In genomic region chr11:119100246-119100959, GRCh38 we compare ENCODE assay signal across 8 cellular contexts. TPM values are rescaled to one million over a fixed set of nuclear protein-coding genes. Genes with fewer than 3 reads are reported as not detected.
A peak's percentile ranks its signal among the peaks of the same experiment; 100 is the strongest.
DNase-seq lines count a peak whose midpoint lies in the region; ATAC-seq, FAIRE-seq and TF ChIP-seq lines count a peak whose summit lies in the region.

No MANE protein-coding gene starts in this region.

- TF ChIP-seq RAD21 in K562 (CRISPR knock-in tag; conservative IDR thresholded peaks at IDR 0.05 in 1 of 2, IDR thresholded peaks at IDR 0.05 in 1 of 2) = peak; percentile 45 to 62

- in situ Hi-C loops in K562 (cut with MboI) = loop anchor here (5.0 kb wide), 1 partner anchor 97 kb away; no protein-coding TSS in a partner anchor

- H3K27me3 ChIP-seq in K562 (ENCODE audit: control insufficient read depth in 2 of 2, insufficient read depth in 2 of 2, low read length in 2 of 2) = no peaks in the 10 kb centered on the region

- H3K27ac ChIP-seq in 22Rv1 (peak overlapping the region; percentile 98), K562 (ENCODE audit: extremely low read depth, low read depth, low read length) (peak overlapping the region; percentile 99; the same call in 2 of the 3 replicates)

- no peak for ATAC-seq in K562
- ATAC-seq in HG02678 (IDR thresholded peaks at IDR 0.05; ENCODE audit: unreplicated experiment) = no peak

- H3K9ac ChIP-seq in K562 (ENCODE audit: insufficient read depth in 1 of 2, low read depth in 2 of 2, low read length in 2 of 2) = peak overlapping the region; percentile 94 to 96

- POLR2A ChIA-PET in K562 (lab: Yijun Ruan, JAX) = interaction anchor here (0.6 kb wide), 1 partner anchor 227 kb away, joined by 3 read pairs; no protein-coding TSS in a partner anchor

- BruUV-seq in K562 (replicated peaks; lab: Mats Ljungman, UMichigan) = no TSS peak

- TF ChIP-seq EP300 in K562 (IDR thresholded peaks at IDR 0.05; ENCODE audit: low read length) = no peak

- peaks cover 23 to 25% of the 10 kb centered on the region in 2 experiments; a peak in 4 of 5 replicates for H3K4me1 ChIP-seq in K562 (replicated peaks in 1 of 2; ENCODE audit: control insufficient read depth in 2 of 2, insufficient read depth in 2 of 2, low read length in 2 of 2)

- CTCF ChIA-PET in K562 (lab: Yijun Ruan, JAX; ENCODE audit: low intra/inter-chr PET ratio) = interaction anchor here (0.9 kb wide), 1 partner anchor 223 kb away, joined by 3 read pairs; no protein-coding TSS in a partner anchor

- no peak for TF ChIP-seq POLR2A in K562 (conservative IDR thresholded peaks at IDR 0.05)

- peaks cover 37% of the 10 kb centered on the region for H3K36me3 ChIP-seq in K562 (ENCODE audit: control insufficient read depth, insufficient read depth, low read length)

- peak overlapping the region; percentile 96 for H3K4me2 ChIP-seq in K562 (ENCODE audit: insufficient read depth, low read length)

- H4K20me1 ChIP-seq in K562 (replicated peaks; ENCODE audit: control insufficient read depth, insufficient read depth, low read length) = no peaks in the 10 kb centered on the region

- intact Hi-C loops in K562 (cut with micrococcal nuclease) = loop anchor here (2.0 to 5.0 kb wide), 4 partner anchors 57 to 188 kb away; partner anchors contain the start of genes RPS25, SLC37A4 and TRAPPC4

- no peaks in the 10 kb centered on the region for H3K9me1 ChIP-seq in K562 (ENCODE audit: control insufficient read depth, insufficient read depth, low read length)

- peak overlapping the region; percentile 59 for H2AFZ ChIP-seq in K562 (ENCODE audit: low read depth, low read length)

- H3K79me2 ChIP-seq in K562 (ENCODE audit: control insufficient read depth, insufficient read depth, low read length) = peaks cover 30% of the 10 kb centered on the region

- DNase-seq in EH (ENCODE audit: low read depth) (peak; percentile 65), NCI-H2196 treated with DMSO at 0.1 percent for 48 hours (lab: John Stamatoyannopoulos, UW; ENCODE audit: unreplicated experiment) (peak; percentile 31), K562 (ENCODE audit: extremely low read depth in 1 of 4, low spot score in 3 of 4) (peak in 2 of 4 experiments; percentile 40 to 64), lung microvascular endothelial cell (ENCODE audit: low read depth in 2 of 2) (peak; percentile 58 to 68), HuH-7 (ENCODE audit: low spot score) (no peak)
- no peak for DNase-seq in stimulated activated CD4-positive, alpha-beta T cell treated with anti-CD3 and anti-CD28 coated beads, Interleukin-15, amount 100 ng/mL, for 24 hours

- 13% methylated on average over 11 of the region's 11 CpGs for WGBS in K562 (ENCODE audit: insufficient coverage, low coverage, missing lambda C conversion rate)

- no peaks in the 10 kb centered on the region for H3K9me3 ChIP-seq in K562 (replicated peaks; ENCODE audit: control insufficient read depth, insufficient read depth, low read depth, low read length)

- FAIRE-seq in K562 (lab: Jason Lieb, UNC) = peak; percentile 44

- peak overlapping the region; percentile 79 for H3K4me3 ChIP-seq in K562

- peak; percentile 82 for TF ChIP-seq CTCF in 22Rv1 (IDR thresholded peaks at IDR 0.05)
- TF ChIP-seq CTCF in K562 (IDR thresholded peaks at IDR 0.05 in 2 of 3, conservative IDR thresholded peaks at IDR 0.05 in 1 of 3; ENCODE audit: insufficient read depth in 2 of 3, low read depth in 1 of 3, low read length in 3 of 3) = peak; percentile 48 to 77 (median 67); a peak in 5 of 6 replicates

RNA-seq across cellular contexts. Expression of gene DPAGT1, which starts 1.2 kb away (rescaled TPM):
- total RNA-seq in K562 (2011; cell fraction: chromatin; rRNA removed; ENCODE audit: low replicate concordance) = 270 and 472 TPM in 2 replicates
- total RNA-seq in K562 (2011; cell fraction: nucleolus; rRNA removed) = 367 and 397 TPM in 2 replicates
- 334 and 339 TPM in 2 replicates for total RNA-seq in K562 (2011; cell fraction: nucleoplasm; rRNA removed)
- total RNA-seq in K562 (2014; rRNA removed) = 29.9 and 44.1 TPM in 2 replicates
- total RNA-seq in K562 (2014; rRNA removed; fragmentation: Illumina TruSeq; extraction: Trizol) = 42.2 and 43.8 TPM in 2 replicates
- total RNA-seq in K562 (2015; rRNA removed; fragmentation: Illumina TruSeq; extraction: Trizol) = 35.3 and 40.0 TPM in 2 replicates
- 79.3 and 85.8 TPM in 2 replicates for total RNA-seq in K562 (2021)
- polyA plus RNA-seq in K562 (2011; rRNA removed) = 85.0 and 126 TPM in 2 replicates
- 181 and 307 TPM in 2 replicates for polyA plus RNA-seq in K562 (2011; cell fraction: cytosol; rRNA removed)
- 605 and 868 TPM in 2 replicates for polyA plus RNA-seq in K562 (2011; cell fraction: nucleus; rRNA removed)
- 55.2 and 59.1 TPM in 2 replicates for polyA plus RNA-seq in K562 (2012)
- 112 and 113 TPM in 2 replicates for polyA plus RNA-seq in K562 (2014; fragmentation: Illumina TruSeq; extraction: Trizol)
- polyA plus RNA-seq in K562 (2014; fragmentation: Nextera tagmentation; extraction: Ambion mirVana) = 100 to 1,000 TPM in 1 of 2 experiments, 10 to 100 TPM in 1; 91.1 to 135 TPM
- polyA plus RNA-seq in K562 (2014; rRNA removed) = 61.3 and 79.2 TPM in 2 replicates
- 93.3 and 126 TPM in 2 replicates for polyA minus RNA-seq in K562 (2011; rRNA and poly(A)+ RNA removed)
- 33.0 and 58.4 TPM in 2 replicates for polyA minus RNA-seq in K562 (2011; cell fraction: cytosol; rRNA and poly(A)+ RNA removed)
- polyA minus RNA-seq in K562 (2011; cell fraction: nucleus; rRNA and poly(A)+ RNA removed) = 82.9 and 117 TPM in 2 replicates
- total RNA-seq in lung microvascular endothelial cell = 10.7 and 16.3 TPM in 2 replicates

RNA-seq across cellular contexts. Expression of gene C2CD2L, which starts 6.7 kb away (rescaled TPM):
- total RNA-seq in K562 (2011; cell fraction: chromatin; rRNA removed; ENCODE audit: low replicate concordance) = 55.3 and 136 TPM in 2 replicates
- total RNA-seq in K562 (2011; cell fraction: nucleolus; rRNA removed) = 108 and 111 TPM in 2 replicates
- total RNA-seq in K562 (2011; cell fraction: nucleoplasm; rRNA removed) = 77.1 and 102 TPM in 2 replicates
- total RNA-seq in K562 (2014; rRNA removed) = 16.9 and 23.8 TPM in 2 replicates
- total RNA-seq in K562 (2014; rRNA removed; fragmentation: Illumina TruSeq; extraction: Trizol) = 6.9 and 11.8 TPM in 2 replicates
- 14.8 and 15.6 TPM in 2 replicates for total RNA-seq in K562 (2015; rRNA removed; fragmentation: Illumina TruSeq; extraction: Trizol)
- total RNA-seq in K562 (2021) = 34.1 and 41.2 TPM in 2 replicates
- polyA plus RNA-seq in K562 (2011; rRNA removed) = 10.8 and 19.6 TPM in 2 replicates
- 13.0 and 21.3 TPM in 2 replicates for polyA plus RNA-seq in K562 (2011; cell fraction: cytosol; rRNA removed)
- 40.4 and 77.6 TPM in 2 replicates for polyA plus RNA-seq in K562 (2011; cell fraction: nucleus; rRNA removed)
- polyA plus RNA-seq in K562 (2012) = 20.0 and 49.0 TPM in 2 replicates
- polyA plus RNA-seq in K562 (2014; fragmentation: Illumina TruSeq; extraction: Trizol) = 29.7 and 34.7 TPM in 2 replicates
- polyA plus RNA-seq in K562 (2014; fragmentation: Nextera tagmentation; extraction: Ambion mirVana) = 1 to 10 TPM in 1 of 2 experiments, under 1 TPM in 1; 0.66 to 1.0 TPM
- polyA plus RNA-seq in K562 (2014; rRNA removed) = 22.4 and 25.7 TPM in 2 replicates
- 14.8 and 15.7 TPM in 2 replicates for polyA minus RNA-seq in K562 (2011; rRNA and poly(A)+ RNA removed)
- 14.0 and 18.9 TPM in 2 replicates for polyA minus RNA-seq in K562 (2011; cell fraction: cytosol; rRNA and poly(A)+ RNA removed)
- polyA minus RNA-seq in K562 (2011; cell fraction: nucleus; rRNA and poly(A)+ RNA removed) = 42.3 and 43.5 TPM in 2 replicates
- total RNA-seq in lung microvascular endothelial cell = 1.7 and 2.8 TPM in 2 replicates

RNA-seq across cellular contexts. Expression of gene HMBS, which starts 15.7 kb away (rescaled TPM):
- 269 and 490 TPM in 2 replicates for total RNA-seq in K562 (2011; cell fraction: chromatin; rRNA removed; ENCODE audit: low replicate concordance)
- total RNA-seq in K562 (2011; cell fraction: nucleolus; rRNA removed) = 337 and 417 TPM in 2 replicates
- 304 and 321 TPM in 2 replicates for total RNA-seq in K562 (2011; cell fraction: nucleoplasm; rRNA removed)
- total RNA-seq in K562 (2014; rRNA removed) = 82.8 and 118 TPM in 2 replicates
- total RNA-seq in K562 (2014; rRNA removed; fragmentation: Illumina TruSeq; extraction: Trizol) = 108 and 113 TPM in 2 replicates
- total RNA-seq in K562 (2015; rRNA removed; fragmentation: Illumina TruSeq; extraction: Trizol) = 52.3 and 56.9 TPM in 2 replicates
- 272 and 282 TPM in 2 replicates for total RNA-seq in K562 (2021)
- polyA plus RNA-seq in K562 (2011; rRNA removed) = 311 and 380 TPM in 2 replicates
- polyA plus RNA-seq in K562 (2011; cell fraction: cytosol; rRNA removed) = 268 and 371 TPM in 2 replicates
- polyA plus RNA-seq in K562 (2011; cell fraction: nucleus; rRNA removed) = 618 and 678 TPM in 2 replicates
- polyA plus RNA-seq in K562 (2012) = 146 and 173 TPM in 2 replicates
- polyA plus RNA-seq in K562 (2014; fragmentation: Illumina TruSeq; extraction: Trizol) = 286 and 323 TPM in 2 replicates
- polyA plus RNA-seq in K562 (2014; fragmentation: Nextera tagmentation; extraction: Ambion mirVana) = 100 to 1,000 TPM; 308 to 385 TPM
- 294 and 314 TPM in 2 replicates for polyA plus RNA-seq in K562 (2014; rRNA removed)
- 161 and 230 TPM in 2 replicates for polyA minus RNA-seq in K562 (2011; rRNA and poly(A)+ RNA removed)
- 85.6 and 104 TPM in 2 replicates for polyA minus RNA-seq in K562 (2011; cell fraction: cytosol; rRNA and poly(A)+ RNA removed)
- 144 and 221 TPM in 2 replicates for polyA minus RNA-seq in K562 (2011; cell fraction: nucleus; rRNA and poly(A)+ RNA removed)
- total RNA-seq in lung microvascular endothelial cell = 3.0 and 4.6 TPM in 2 replicates

RNA-seq across cellular contexts. Expression of gene HINFP, which starts 21.0 kb away (rescaled TPM):
- 110 and 177 TPM in 2 replicates for total RNA-seq in K562 (2011; cell fraction: chromatin; rRNA removed; ENCODE audit: low replicate concordance)
- 95.9 and 97.1 TPM in 2 replicates for total RNA-seq in K562 (2011; cell fraction: nucleolus; rRNA removed)
- 112 and 129 TPM in 2 replicates for total RNA-seq in K562 (2011; cell fraction: nucleoplasm; rRNA removed)
- total RNA-seq in K562 (2014; rRNA removed) = 15.1 and 17.0 TPM in 2 replicates
- 14.5 and 15.8 TPM in 2 replicates for total RNA-seq in K562 (2014; rRNA removed; fragmentation: Illumina TruSeq; extraction: Trizol)
- 13.8 and 13.9 TPM in 2 replicates for total RNA-seq in K562 (2015; rRNA removed; fragmentation: Illumina TruSeq; extraction: Trizol)
- 23.5 and 24.6 TPM in 2 replicates for total RNA-seq in K562 (2021)
- polyA plus RNA-seq in K562 (2011; rRNA removed) = 29.4 and 41.9 TPM in 2 replicates
- 33.8 and 41.0 TPM in 2 replicates for polyA plus RNA-seq in K562 (2011; cell fraction: cytosol; rRNA removed)
- 89.9 and 99.2 TPM in 2 replicates for polyA plus RNA-seq in K562 (2011; cell fraction: nucleus; rRNA removed)
- polyA plus RNA-seq in K562 (2012) = 15.5 and 24.5 TPM in 2 replicates
- 19.1 and 21.5 TPM in 2 replicates for polyA plus RNA-seq in K562 (2014; fragmentation: Illumina TruSeq; extraction: Trizol)
- 10 to 100 TPM; 22.5 to 34.1 TPM for polyA plus RNA-seq in K562 (2014; fragmentation: Nextera tagmentation; extraction: Ambion mirVana)
- 24.0 and 30.5 TPM in 2 replicates for polyA plus RNA-seq in K562 (2014; rRNA removed)
- polyA minus RNA-seq in K562 (2011; rRNA and poly(A)+ RNA removed) = 32.2 and 33.0 TPM in 2 replicates
- polyA minus RNA-seq in K562 (2011; cell fraction: cytosol; rRNA and poly(A)+ RNA removed) = 8.2 and 17.7 TPM in 2 replicates
- polyA minus RNA-seq in K562 (2011; cell fraction: nucleus; rRNA and poly(A)+ RNA removed) = 28.0 and 41.1 TPM in 2 replicates
- 9.4 and 11.7 TPM in 2 replicates for total RNA-seq in lung microvascular endothelial cell

RNA-seq across cellular contexts. Expression of gene VPS11, which starts 32.8 kb away (rescaled TPM):
- total RNA-seq in K562 (2011; cell fraction: chromatin; rRNA removed; ENCODE audit: low replicate concordance) = 48.5 and 85.1 TPM in 2 replicates
- total RNA-seq in K562 (2011; cell fraction: nucleolus; rRNA removed) = 45.9 and 54.7 TPM in 2 replicates
- total RNA-seq in K562 (2011; cell fraction: nucleoplasm; rRNA removed) = 43.9 and 49.8 TPM in 2 replicates
- 31.2 and 38.7 TPM in 2 replicates for total RNA-seq in K562 (2014; rRNA removed)
- total RNA-seq in K562 (2014; rRNA removed; fragmentation: Illumina TruSeq; extraction: Trizol) = 20.4 and 23.0 TPM in 2 replicates
- total RNA-seq in K562 (2015; rRNA removed; fragmentation: Illumina TruSeq; extraction: Trizol) = 31.3 and 33.5 TPM in 2 replicates
- total RNA-seq in K562 (2021) = 25.5 and 28.6 TPM in 2 replicates
- polyA plus RNA-seq in K562 (2011; rRNA removed) = 14.1 and 16.7 TPM in 2 replicates
- 19.3 and 19.7 TPM in 2 replicates for polyA plus RNA-seq in K562 (2011; cell fraction: cytosol; rRNA removed)
- 37.0 and 59.4 TPM in 2 replicates for polyA plus RNA-seq in K562 (2011; cell fraction: nucleus; rRNA removed)
- 30.8 and 37.2 TPM in 2 replicates for polyA plus RNA-seq in K562 (2012)
- 31.1 and 35.5 TPM in 2 replicates for polyA plus RNA-seq in K562 (2014; fragmentation: Illumina TruSeq; extraction: Trizol)
- 10 to 100 TPM; 19.7 to 31.6 TPM for polyA plus RNA-seq in K562 (2014; fragmentation: Nextera tagmentation; extraction: Ambion mirVana)
- 24.9 and 27.5 TPM in 2 replicates for polyA plus RNA-seq in K562 (2014; rRNA removed)
- polyA minus RNA-seq in K562 (2011; rRNA and poly(A)+ RNA removed) = 20.5 and 26.5 TPM in 2 replicates
- 17.9 and 24.6 TPM in 2 replicates for polyA minus RNA-seq in K562 (2011; cell fraction: cytosol; rRNA and poly(A)+ RNA removed)
- 16.6 and 18.9 TPM in 2 replicates for polyA minus RNA-seq in K562 (2011; cell fraction: nucleus; rRNA and poly(A)+ RNA removed)
- 17.0 and 23.4 TPM in 2 replicates for total RNA-seq in lung microvascular endothelial cell

Comparison
In these comparisons a context has a peak if more than half of its experiments do, and no peak if none do; other contexts are left out.
1. DNase-seq: peak in EH (single experiment), NCI-H2196 treated with DMSO at 0.1 percent for 48 hours (single experiment) and lung microvascular endothelial cell (2 of 2); none in stimulated activated CD4-positive, alpha-beta T cell treated with anti-CD3 and anti-CD28 coated beads, Interleukin-15, amount 100 ng/mL, for 24 hours (single experiment) and HuH-7 (single experiment).